15 cellular contexts compared by ENCODE assay signal in genomic region chr2:172894723-172895387, GRCh38.
DNase-seq lines count a peak whose midpoint lies in the region; ATAC-seq and TF ChIP-seq lines count a peak whose summit lies in the region.
"Had no signal": no experiment of that assay in that cellular context is flagged by ENCODE, and none has a peak within 500 bp of the region (broad histone marks: within the 10 kb centered on the region; RNA-seq: fewer than 3 reads in every experiment).

No MANE protein-coding gene starts in this region.

- H3K4me3 ChIP-seq in choroid plexus epithelial cell (ENCODE audit: low read depth, low read length) = no peak overlapping the region
- H3K4me3 ChIP-seq: BLaER1, HAP-1 had no signal

- no peak for TF ChIP-seq CTCF in choroid plexus epithelial cell (conservative IDR thresholded peaks at IDR 0.05; ENCODE audit: low read depth, low read length)

- no peak for ATAC-seq in SK-N-SH treated with all-trans-retinoic acid at 6 μM for 48 hours
- ATAC-seq: CD8-positive, alpha-beta T cell had no signal

- DNase-seq in choroid plexus epithelial cell (ENCODE audit: low read depth) = peak; percentile 6
- peak; percentile 29 for DNase-seq in islet precursor cell
- no peak for DNase-seq in NCI-H69 (lab: John Stamatoyannopoulos, UW)
- DNase-seq in OCI-M2 (lab: John Stamatoyannopoulos, UW; ENCODE audit: unreplicated experiment) = no peak
- DNase-seq in AG20443 (ENCODE audit: low spot score) = no peak
- DNase-seq: Caco-2; CD4-positive, CD25-positive, alpha-beta regulatory T cell; CD8-positive, alpha-beta T cell; DMS153; DND-41; GOT3; HFFc6 had no signal

TF ChIP-seq in SK-N-SH treated with all-trans-retinoic acid at 6 μM for 48 hours, 23 proteins besides CTCF, POLR2A, EP300 and RAD21:
- TF ChIP-seq RARB (CRISPR knock-in tag; IDR thresholded peaks at IDR 0.05) (no peak), TSHZ2 (CRISPR knock-in tag; IDR thresholded peaks at IDR 0.05) (peak; percentile 72; the same call in 1 of the 2 replicates), TCF4 (CRISPR knock-in tag; IDR thresholded peaks at IDR 0.05; ENCODE audit: borderline replicate concordance) (peak; percentile 52), BACH2 (CRISPR knock-in tag; IDR thresholded peaks at IDR 0.05; ENCODE audit: borderline replicate concordance) (no peak)

Comparison
In these comparisons a context has a peak if more than half of its experiments do, and no peak if none do; other contexts are left out.
1. DNase-seq: peak in choroid plexus epithelial cell (single experiment) and islet precursor cell (single experiment); none in NCI-H69 (single experiment), OCI-M2 (single experiment) and AG20443 (single experiment).